22 cellular contexts compared by ENCODE assay signal in genomic region chr2:16223481-16224177, GRCh38.
DNase-seq lines count a peak whose midpoint lies in the region; TF ChIP-seq lines count a peak whose summit lies in the region.
"Had no signal": no experiment of that assay in that cellular context is flagged by ENCODE, and none has a peak within 500 bp of the region (broad histone marks: within the 10 kb centered on the region; RNA-seq: fewer than 3 reads in every experiment).

No MANE protein-coding gene starts in this region.

- TF ChIP-seq RAD21 in neural cell (conservative IDR thresholded peaks at IDR 0.05), result no peak

- no peaks in the 10 kb centered on the region for H3K9me3 Mint-ChIP-seq in activated T-helper 2 cell treated with anti-CD3 and anti-CD28 coated beads, Interferon-gamma antibody, Interleukin-2, Interleukin-4, amounts not matched to agents 10 μg/mL and 5 μg/mL and 100 μg/mL, durations not matched to agents 14 hours and 24 hours and 36 hours
- H3K9me3 Mint-ChIP-seq: activated naive CD4-positive, alpha-beta T cell treated with anti-CD3 and anti-CD28 coated beads, Interleukin-2, amount 50 U/mL, for 24 hours; activated T-helper 1 cell treated with anti-CD3 and anti-CD28 coated beads, Interleukin-12 subunit alpha, Interleukin-12 subunit beta, Interleukin-2, Interleukin-4 antibody, amounts not matched to agents 30 ng/mL and 10 ng/mL and 1 ng/mL, durations not matched to agents 14 hours and 24 hours and 36 hours; T-cell had no signal

- no peak overlapping the region for H3K27ac Mint-ChIP-seq in activated T-helper 2 cell treated with anti-CD3 and anti-CD28 coated beads, Interferon-gamma antibody, Interleukin-2, Interleukin-4, amounts not matched to agents 10 μg/mL and 5 μg/mL and 100 μg/mL, durations not matched to agents 14 hours and 24 hours and 36 hours
- H3K27ac Mint-ChIP-seq: activated naive CD4-positive, alpha-beta T cell treated with anti-CD3 and anti-CD28 coated beads, Interleukin-2, amount 50 U/mL, for 24 hours; activated T-helper 1 cell treated with anti-CD3 and anti-CD28 coated beads, Interleukin-12 subunit alpha, Interleukin-12 subunit beta, Interleukin-2, Interleukin-4 antibody, amounts not matched to agents 30 ng/mL and 10 ng/mL and 1 ng/mL, durations not matched to agents 14 hours and 24 hours and 36 hours; T-cell had no signal

- DNase-seq in BE2C, result peak; percentile 100
- peak; percentile 88 to 95 for DNase-seq in HAP-1 (ENCODE audit: low spot score in 2 of 2)
- no peak for DNase-seq in stimulated activated CD4-positive, alpha-beta T cell treated with anti-CD3 and anti-CD28 coated beads, Interleukin-4, amount 100 ng/mL, for 1 hour
- DNase-seq in KBM-7, result no peak
- DNase-seq in transverse colon, result no peak
- no peak for DNase-seq in activated T-helper 2 cell treated with anti-CD3 and anti-CD28 coated beads, Interferon-gamma antibody, Interleukin-2, Interleukin-4, amounts not matched to agents 10 μg/mL and 5 μg/mL and 100 μg/mL, durations not matched to agents 14 hours and 24 hours and 36 hours (ENCODE audit: low spot score)
- DNase-seq: activated CD4-positive, alpha-beta T cell treated with anti-CD3 and anti-CD28 coated beads for 4 hours; effector CD8-positive, alpha-beta T cell; foreskin melanocyte; hippocampal formation; MG63; NCI-H1436 treated with DMSO at 0.1 percent for 48 hours; OCI-M1; Right ventricle myocardium superior; T-cell had no signal

- no peaks in the 10 kb centered on the region for H4K20me1 ChIP-seq in neural cell (ENCODE audit: insufficient read depth)
- H4K20me1 ChIP-seq: BLaER1 had no signal

- TF ChIP-seq CTCF in BE2C (IDR thresholded peaks at IDR 0.05; ENCODE audit: low read depth, low read length) (no peak), neural cell (IDR thresholded peaks at IDR 0.05; ENCODE audit: poor library complexity, severe bottlenecking) (no peak), transverse colon (IDR thresholded peaks at IDR 0.05) (no peak)

- in situ Hi-C loops in HAP-1 (cut with MboI; ENCODE audit: low sequenced_read_pairs), result no loop called here
- in situ Hi-C loops in KBM-7 (cut with MboI; ENCODE audit: low pct_unique_long_range_greater_than_20kb, low sequenced_read_pairs), result no loop called here
- in situ Hi-C loops in transverse colon (cut with MboI; ENCODE audit: low pct_ligation_motif_present in 1 of 4, low pct_unique_long_range_greater_than_20kb in 1 of 4, low sequenced_read_pairs in 3 of 4), result no loop called here

- H3K36me3 Mint-ChIP-seq in activated T-helper 2 cell treated with anti-CD3 and anti-CD28 coated beads, Interferon-gamma antibody, Interleukin-2, Interleukin-4, amounts not matched to agents 10 μg/mL and 5 μg/mL and 100 μg/mL, durations not matched to agents 14 hours and 24 hours and 36 hours (ENCODE audit: low read depth), result no peaks in the 10 kb centered on the region
- H3K36me3 Mint-ChIP-seq: activated naive CD4-positive, alpha-beta T cell treated with anti-CD3 and anti-CD28 coated beads, Interleukin-2, amount 50 U/mL, for 24 hours; T-cell had no signal

- peak overlapping the region; percentile 36 for H2AFZ ChIP-seq in neural cell (ENCODE audit: low read depth, low read length)

- H3K4me1 Mint-ChIP-seq in activated T-helper 2 cell treated with anti-CD3 and anti-CD28 coated beads, Interferon-gamma antibody, Interleukin-2, Interleukin-4, amounts not matched to agents 10 μg/mL and 5 μg/mL and 100 μg/mL, durations not matched to agents 14 hours and 24 hours and 36 hours (ENCODE audit: low read depth), result no peaks in the 10 kb centered on the region
- H3K4me1 Mint-ChIP-seq: activated naive CD4-positive, alpha-beta T cell treated with anti-CD3 and anti-CD28 coated beads, Interleukin-2, amount 50 U/mL, for 24 hours; T-cell had no signal

- TF ChIP-seq POLR2A in transverse colon (IDR thresholded peaks at IDR 0.05), result no peak

- H3K27ac ChIP-seq in ectodermal cell (ENCODE audit: insufficient read depth, low read depth, low read length, poor library complexity, severe bottlenecking), result peak overlapping the region; percentile 91
- peak overlapping the region; percentile 9 for H3K27ac ChIP-seq in neural cell (ENCODE audit: low read length)
- H3K27ac ChIP-seq in transverse colon, result no peak overlapping the region
- H3K27ac ChIP-seq: BLaER1, right atrium auricular region, vagina had no signal

- peaks cover 47% of the 10 kb centered on the region for H3K4me1 ChIP-seq in BE2C
- peaks cover 18% of the 10 kb centered on the region for H3K4me1 ChIP-seq in HAP-1
- H3K4me1 ChIP-seq in ectodermal cell (ENCODE audit: control insufficient read depth, insufficient read depth, low read length), result peaks cover 37% of the 10 kb centered on the region
- no peaks in the 10 kb centered on the region for H3K4me1 ChIP-seq in transverse colon
- H3K4me1 ChIP-seq: BLaER1, right atrium auricular region, vagina had no signal

- H3K27me3 ChIP-seq in BE2C (no peaks in the 10 kb centered on the region), HAP-1 (ENCODE audit: low read depth) (no peaks in the 10 kb centered on the region), ectodermal cell (ENCODE audit: control insufficient read depth, insufficient read depth, low read length, poor library complexity, severe bottlenecking) (no peaks in the 10 kb centered on the region), neural cell (ENCODE audit: insufficient read depth, low read depth, low read length) (no peaks in the 10 kb centered on the region), transverse colon (no peaks in the 10 kb centered on the region)
- H3K27me3 ChIP-seq: BLaER1, right atrium auricular region, vagina had no signal

- no peaks in the 10 kb centered on the region for H3K9me2 ChIP-seq in neural cell (ENCODE audit: insufficient read depth, low read length)

- H3K4me2 ChIP-seq in neural cell (ENCODE audit: low read length), result no peak overlapping the region
- H3K4me2 ChIP-seq: BLaER1 had no signal

- no peak for TF ChIP-seq EP300 in neural cell (conservative IDR thresholded peaks at IDR 0.05; ENCODE audit: poor library complexity, severe bottlenecking)
- TF ChIP-seq EP300 in transverse colon (IDR thresholded peaks at IDR 0.05; ENCODE audit: low read depth), result no peak

- H3K79me2 ChIP-seq in neural cell (replicated peaks; ENCODE audit: insufficient read depth, low read length), result no peaks in the 10 kb centered on the region

- no peaks in the 10 kb centered on the region for H3F3A ChIP-seq in neural cell (ENCODE audit: insufficient read depth, low read length, poor library complexity, severe bottlenecking)

- 32 to 35% methylated on average over 9 of the region's 9 CpGs for WGBS in ectodermal cell, 2 experiments
- 48 to 78% methylated on average over 2 to 9 of the region's 9 CpGs for WGBS in transverse colon (ENCODE audit: low coverage in 1 of 2), 2 donors

- no peaks in the 10 kb centered on the region for H3K27me3 Mint-ChIP-seq in activated T-helper 2 cell treated with anti-CD3 and anti-CD28 coated beads, Interferon-gamma antibody, Interleukin-2, Interleukin-4, amounts not matched to agents 10 μg/mL and 5 μg/mL and 100 μg/mL, durations not matched to agents 14 hours and 24 hours and 36 hours (ENCODE audit: low read depth)
- H3K27me3 Mint-ChIP-seq: activated naive CD4-positive, alpha-beta T cell treated with anti-CD3 and anti-CD28 coated beads, Interleukin-2, amount 50 U/mL, for 24 hours had no signal

- H3K36me3 ChIP-seq in BE2C (no peaks in the 10 kb centered on the region), HAP-1 (replicated peaks) (no peaks in the 10 kb centered on the region), ectodermal cell (ENCODE audit: control insufficient read depth, insufficient read depth, low read length) (no peaks in the 10 kb centered on the region), neural cell (ENCODE audit: insufficient read depth, low read length) (no peaks in the 10 kb centered on the region), transverse colon (no peaks in the 10 kb centered on the region)
- H3K36me3 ChIP-seq: BLaER1, MG63, right atrium auricular region, vagina had no signal

- peak overlapping the region; percentile 11 for H3K9ac ChIP-seq in neural cell (ENCODE audit: low read length)
- H3K9ac ChIP-seq: BLaER1 had no signal

- H3K9me3 ChIP-seq in BE2C, result peaks cover 18% of the 10 kb centered on the region
- H3K9me3 ChIP-seq in HAP-1, result no peaks in the 10 kb centered on the region
- no peaks in the 10 kb centered on the region for H3K9me3 ChIP-seq in ectodermal cell (ENCODE audit: control insufficient read depth, low read length)
- H3K9me3 ChIP-seq in neural cell (ENCODE audit: low read length), result no peaks in the 10 kb centered on the region
- no peaks in the 10 kb centered on the region for H3K9me3 ChIP-seq in transverse colon
- H3K9me3 ChIP-seq: BLaER1, MG63, right atrium auricular region, vagina had no signal

- H3K4me3 ChIP-seq in BE2C (ENCODE audit: low read depth, low read length), result no peak overlapping the region
- H3K4me3 ChIP-seq in HAP-1, result no peak overlapping the region
- no peak overlapping the region for H3K4me3 ChIP-seq in ectodermal cell (ENCODE audit: insufficient read depth, low read depth, low read length)
- no peak overlapping the region for H3K4me3 ChIP-seq in neural cell (ENCODE audit: low read length)
- no peak overlapping the region for H3K4me3 ChIP-seq in transverse colon
- H3K4me3 ChIP-seq: BLaER1, MG63, right atrium auricular region, vagina had no signal

- intact Hi-C loops in transverse colon (cut with DNase I; ENCODE audit: low total_unique reads), result no loop called here
- intact Hi-C loops in activated T-helper 2 cell treated with anti-CD3 and anti-CD28 coated beads, Interferon-gamma antibody, Interleukin-2, Interleukin-4, amounts not matched to agents 10 μg/mL and 5 μg/mL and 100 μg/mL, durations not matched to agents 14 hours and 24 hours and 36 hours (cut with micrococcal nuclease), result no loop called here

- H3K4me3 Mint-ChIP-seq in activated T-helper 2 cell treated with anti-CD3 and anti-CD28 coated beads, Interferon-gamma antibody, Interleukin-2, Interleukin-4, amounts not matched to agents 10 μg/mL and 5 μg/mL and 100 μg/mL, durations not matched to agents 14 hours and 24 hours and 36 hours (ENCODE audit: low read depth), result no peak overlapping the region
- H3K4me3 Mint-ChIP-seq: activated naive CD4-positive, alpha-beta T cell treated with anti-CD3 and anti-CD28 coated beads, Interleukin-2, amount 50 U/mL, for 24 hours; activated T-helper 1 cell treated with anti-CD3 and anti-CD28 coated beads, Interleukin-12 subunit alpha, Interleukin-12 subunit beta, Interleukin-2, Interleukin-4 antibody, amounts not matched to agents 30 ng/mL and 10 ng/mL and 1 ng/mL, durations not matched to agents 14 hours and 24 hours and 36 hours; T-cell had no signal

TF ChIP-seq in neural cell, 6 proteins besides CTCF, POLR2A, EP300 and RAD21:
- no peak for TF ChIP-seq POLR2AphosphoS5 (IDR thresholded peaks at IDR 0.05)
- TF ChIP-seq EZH2 (IDR thresholded peaks at IDR 0.05; ENCODE audit: borderline replicate concordance, insufficient read depth, low read length, poor library complexity, severe bottlenecking), result no peak
- no peak for TF ChIP-seq MXI1 (conservative IDR thresholded peaks at IDR 0.05; ENCODE audit: poor library complexity, severe bottlenecking)

Comparison
In these comparisons a context has a peak if more than half of its experiments do, and no peak if none do; other contexts are left out.
1. DNase-seq: peak in BE2C (single experiment) and HAP-1 (2 of 2); none in stimulated activated CD4-positive, alpha-beta T cell treated with anti-CD3 and anti-CD28 coated beads, Interleukin-4, amount 100 ng/mL, for 1 hour (single experiment), KBM-7 (single experiment), transverse colon (single experiment) and activated T-helper 2 cell treated with anti-CD3 and anti-CD28 coated beads, Interferon-gamma antibody, Interleukin-2, Interleukin-4, amounts not matched to agents 10 μg/mL and 5 μg/mL and 100 μg/mL, durations not matched to agents 14 hours and 24 hours and 36 hours (single experiment).
2. H3K27ac ChIP-seq: peak in ectodermal cell (single experiment) and neural cell (single experiment); none in transverse colon (0 of 4).